8 cellular contexts compared by ENCODE assay signal in the genomic region with DNA sequence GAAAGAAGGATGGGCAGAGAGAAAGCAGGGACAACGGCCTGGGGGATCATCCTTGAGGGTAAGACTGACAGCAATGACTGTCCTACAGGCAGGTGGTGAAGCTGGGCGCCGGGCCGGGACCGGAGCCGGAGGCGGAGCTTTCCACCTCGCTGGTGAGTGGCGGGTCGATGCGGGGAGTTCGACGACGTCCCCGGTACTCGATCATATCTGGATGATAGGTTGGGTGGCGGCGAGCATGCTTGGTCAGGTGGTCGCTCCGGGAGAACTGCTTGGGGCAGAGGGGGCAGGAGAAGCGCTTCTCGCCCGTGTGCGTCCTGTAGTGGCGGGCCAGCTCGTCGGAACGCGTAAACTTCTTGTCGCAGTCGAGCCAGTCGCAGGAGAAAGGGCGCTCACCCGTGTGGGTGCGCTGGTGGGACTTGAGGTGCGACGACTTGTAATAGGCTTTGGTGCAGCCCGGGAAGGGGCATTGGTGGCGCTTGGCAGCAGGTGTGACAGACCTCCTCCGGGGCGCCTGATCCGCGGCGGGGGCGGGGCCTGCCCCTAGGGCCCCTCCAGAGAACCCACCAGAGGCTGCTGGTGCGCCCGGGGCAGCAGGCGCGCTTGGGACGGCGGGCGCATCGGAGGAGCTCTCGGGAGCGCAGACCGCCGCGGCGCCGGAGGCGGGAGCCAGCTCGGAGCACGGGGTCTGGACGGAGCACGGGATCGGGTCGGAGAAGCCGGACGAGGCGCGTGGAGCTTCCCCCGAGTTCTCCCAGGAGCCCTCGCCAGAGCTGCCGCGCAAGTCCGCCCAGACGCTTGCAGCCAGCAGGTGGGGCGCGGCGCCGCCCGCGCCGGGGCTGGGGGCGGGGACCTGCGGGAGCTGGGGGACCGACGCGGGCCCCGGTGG. TPM values are rescaled to one million over a fixed set of nuclear protein-coding genes. Genes with fewer than 3 reads are reported as not detected.
A peak's percentile ranks its signal among the peaks of the same experiment; 100 is the strongest.
DNase-seq lines count a peak whose midpoint lies in the region; ATAC-seq, FAIRE-seq and TF ChIP-seq lines count a peak whose summit lies in the region.

No MANE protein-coding gene starts in this region.

- no peak overlapping the region for H3K27ac Mint-ChIP-seq in central memory CD8-positive, alpha-beta T cell (ENCODE audit: low read depth)

- in situ Hi-C loops in ACHN (cut with HindIII; ENCODE audit: low pct_ligation_motif_present, low pct_unique_long_range_greater_than_20kb, low sequenced_read_pairs) = no loop called here

- peak overlapping the region; percentile 72 for H3K4me3 Mint-ChIP-seq in central memory CD8-positive, alpha-beta T cell

- TF ChIP-seq POLR2A in upper lobe of left lung (IDR thresholded peaks at IDR 0.05) (no peak), H54 (IDR thresholded peaks at IDR 0.05; ENCODE audit: low read depth, low read length) (no peak)

- TF ChIP-seq EP300 in upper lobe of left lung (IDR thresholded peaks at IDR 0.05) = no peak

- FAIRE-seq in H54 (lab: Jason Lieb, UNC) = no peak

- peaks cover 92% of the 10 kb centered on the region for H3K27me3 Mint-ChIP-seq in central memory CD8-positive, alpha-beta T cell

- H3K36me3 ChIP-seq in H7 (replicated peaks; ENCODE audit: control insufficient read depth, insufficient read depth, low read length) (no peaks in the 10 kb centered on the region), SK-N-MC (ENCODE audit: insufficient read depth, low read length) (no peaks in the 10 kb centered on the region), upper lobe of left lung (no peaks in the 10 kb centered on the region)

- H3K27me3 ChIP-seq in H7 (ENCODE audit: control insufficient read depth, insufficient read depth, low read length) = peaks cover 81% of the 10 kb centered on the region
- peaks cover 94% of the 10 kb centered on the region for H3K27me3 ChIP-seq in mononuclear cell (ENCODE audit: insufficient read depth, low read length)
- H3K27me3 ChIP-seq in upper lobe of left lung = peaks cover 1 to 33% (median 15%) of the 10 kb centered on the region in 4 donors

- H3K36me3 Mint-ChIP-seq in central memory CD8-positive, alpha-beta T cell (ENCODE audit: insufficient read depth) = peaks cover 6% of the 10 kb centered on the region

- peak; percentile 24 for ATAC-seq in central memory CD8-positive, alpha-beta T cell (replicated peaks; ENCODE audit: extremely low read depth, poor library complexity, severe bottlenecking)
- ATAC-seq in upper lobe of left lung (ENCODE audit: low FRiP score in 2 of 2) (peak in 1 of 2 donors; percentile 63), GM18858 (IDR thresholded peaks at IDR 0.05; ENCODE audit: unreplicated experiment) (no peak)

- H3K4me1 ChIP-seq in mononuclear cell (ENCODE audit: insufficient read depth, low read length) = peaks cover 12% of the 10 kb centered on the region
- H3K4me1 ChIP-seq in upper lobe of left lung = peaks cover 0 to 7% (median 5%) of the 10 kb centered on the region in 4 donors

- peak overlapping the region; percentile 32 for H3K9ac ChIP-seq in SK-N-MC (ENCODE audit: insufficient read length)

- no peaks in the 10 kb centered on the region for H3K9me3 ChIP-seq in SK-N-MC (ENCODE audit: low read depth, low read length)
- peaks cover 11% of the 10 kb centered on the region for H3K9me3 ChIP-seq in mononuclear cell (ENCODE audit: low read depth, low read length)
- peaks cover 21 to 35% (median 28%) of the 10 kb centered on the region in 4 donors for H3K9me3 ChIP-seq in upper lobe of left lung

- 23 to 31% methylated on average over 20 to 58 of the region's 90 CpGs for WGBS in upper lobe of left lung, 2 donors

- no peak for TF ChIP-seq CTCF in upper lobe of left lung (IDR thresholded peaks at IDR 0.05)

- H3K27ac ChIP-seq in SK-N-MC (no peak overlapping the region), upper lobe of left lung (peak overlapping the region in 1 of 4 donors; percentile 46)

- H3K4me3 ChIP-seq in H7 (ENCODE audit: insufficient read depth, low read depth, low read length) = peak overlapping the region; percentile 49
- H3K4me3 ChIP-seq in SK-N-MC = peak overlapping the region; percentile 84
- peak overlapping the region; percentile 41 for H3K4me3 ChIP-seq in mononuclear cell (ENCODE audit: low read length)
- peak overlapping the region in 3 of 4 donors; percentile 48 to 54 (median 52) for H3K4me3 ChIP-seq in upper lobe of left lung

- DNase-seq in ACHN (peak; percentile 42), H7 (peak; percentile 82), SK-N-MC (ENCODE audit: low read depth, low spot score) (no peak), upper lobe of left lung (peak in 1 of 2 donors; percentile 90), H54 (ENCODE audit: insufficient read length, low spot score) (no peak)
- no peak for DNase-seq in central memory CD8-positive, alpha-beta T cell (ENCODE audit: low spot score in 2 of 2)

- H3K4me1 Mint-ChIP-seq in central memory CD8-positive, alpha-beta T cell = peaks cover 5% of the 10 kb centered on the region

- no peaks in the 10 kb centered on the region for H3K9me3 Mint-ChIP-seq in central memory CD8-positive, alpha-beta T cell

RNA-seq across cellular contexts. Expression of gene KLF14, which starts 0.8 kb away (rescaled TPM):
- 0.07 TPM in 1 of 2 replicates, not detected in the other for total RNA-seq in H7 (2014; rRNA removed; shearing (Covaris generic))
- total RNA-seq in mononuclear cell = under 0.01 TPM
- under 1 TPM in 3 of 6 donors, not detected in 3; 0.15 to 0.20 (median 0.17) TPM for total RNA-seq in upper lobe of left lung

RNA-seq across cellular contexts. Expression of gene TSGA13, which starts 46.9 kb away (rescaled TPM):
- not detected in 2 replicates for total RNA-seq in H7 (2014; rRNA removed; shearing (Covaris generic))
- not detected for total RNA-seq in mononuclear cell
- total RNA-seq in upper lobe of left lung = not detected

Comparison
In these comparisons a context has a peak if more than half of its experiments do, and no peak if none do; other contexts are left out.
1. DNase-seq: peak in ACHN (single experiment) and H7 (single experiment); none in SK-N-MC (single experiment), central memory CD8-positive, alpha-beta T cell (0 of 2) and H54 (single experiment).
2. Peak in every context shown above with its lines, with median percentiles within 50 percentile points of each other: H3K4me3 ChIP-seq.